11 cellular contexts compared by ENCODE assay signal in the genomic region with DNA sequence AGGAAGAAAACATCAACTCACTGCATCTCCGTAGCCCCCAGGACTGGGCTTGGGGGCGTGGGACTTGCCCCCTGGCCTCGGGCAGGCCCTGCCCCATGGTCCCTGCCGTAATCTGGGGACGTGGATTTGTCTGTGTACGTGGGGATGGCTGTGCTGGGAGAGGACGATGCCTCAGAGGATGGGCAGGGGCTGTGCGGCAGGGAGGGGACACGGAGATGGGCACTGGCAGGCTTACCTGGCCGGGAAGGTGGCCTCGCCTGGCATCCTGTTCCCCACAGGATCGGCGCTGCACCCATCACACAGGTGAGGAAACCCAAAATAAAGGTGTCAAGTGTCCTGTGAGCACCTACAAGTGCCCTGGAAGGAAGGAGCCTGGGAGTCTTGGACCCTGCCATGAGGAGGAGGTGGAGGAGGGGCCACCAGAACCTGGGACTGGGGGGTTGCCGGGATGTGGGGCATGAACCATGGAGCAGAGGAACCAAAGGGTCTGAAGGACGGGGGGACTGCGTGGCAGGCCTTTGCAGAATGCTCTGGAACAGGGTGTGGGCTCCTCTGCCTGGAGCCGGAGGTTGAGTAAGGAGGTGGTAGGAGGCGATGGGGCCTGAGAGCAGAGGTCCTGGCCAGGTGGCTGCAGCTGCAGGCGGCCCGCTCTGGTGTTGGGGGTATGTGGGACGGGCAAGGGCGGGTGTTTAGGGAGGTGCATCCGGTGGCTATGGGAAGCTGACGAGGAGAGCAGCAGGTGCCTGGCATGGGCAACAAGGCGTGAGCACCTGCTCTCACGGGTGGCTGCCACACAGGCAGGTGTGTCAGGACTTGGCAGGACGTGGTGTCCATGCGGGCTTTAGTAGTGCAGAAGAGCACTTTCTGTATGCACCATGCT. TPM values are rescaled to one million over a fixed set of nuclear protein-coding genes. Genes with fewer than 3 reads are reported as not detected.
DNase-seq lines count a peak whose midpoint lies in the region; ATAC-seq and TF ChIP-seq lines count a peak whose summit lies in the region.
"Had no signal": no experiment of that assay in that cellular context is flagged by ENCODE, and none has a peak within 500 bp of the region (broad histone marks: within the 10 kb centered on the region; RNA-seq: fewer than 3 reads in every experiment).

No MANE protein-coding gene starts in this region.

- intact Hi-C loops in lower lobe of right lung (cut with DNase I) (no loop called here), transverse colon (cut with DNase I; ENCODE audit: low total_unique reads) (no loop called here)

- 79 to 81% methylated on average over 3 to 28 of the region's 28 CpGs for WGBS in transverse colon (ENCODE audit: low coverage in 1 of 2), 2 donors

- H3K4me2 ChIP-seq in MM.1S (ENCODE audit: low read depth, low read length): no peak overlapping the region

- no peaks in the 10 kb centered on the region for H4K20me1 ChIP-seq in MM.1S (ENCODE audit: insufficient read depth, low read length)

- H3K79me2 ChIP-seq in MM.1S (ENCODE audit: low read length): no peaks in the 10 kb centered on the region

- TF ChIP-seq POLR2A in transverse colon (IDR thresholded peaks at IDR 0.05): no peak

- peak in 1 of 2 donors; percentile 14 for ATAC-seq in lower lobe of right lung
- ATAC-seq: Panc1 had no signal

- TF ChIP-seq CTCF in MM.1S (IDR thresholded peaks at IDR 0.05; ENCODE audit: low read length) (no peak), lower lobe of right lung (IDR thresholded peaks at IDR 0.05) (no peak), transverse colon (IDR thresholded peaks at IDR 0.05) (no peak), GM10248 (IDR thresholded peaks at IDR 0.05; ENCODE audit: control extremely low read depth, extremely low read depth, low read depth, missing control alignments) (no peak)

- H3K4me1 ChIP-seq in MM.1S (ENCODE audit: low read length) (no peaks in the 10 kb centered on the region), lower lobe of right lung (no peaks in the 10 kb centered on the region), transverse colon (no peaks in the 10 kb centered on the region)
- H3K4me1 ChIP-seq: Caco-2 had no signal

- peaks cover 58% of the 10 kb centered on the region for H3K27me3 ChIP-seq in MM.1S (replicated peaks; ENCODE audit: insufficient read depth, low read length)
- H3K27me3 ChIP-seq in lower lobe of right lung (ENCODE audit: low read depth): peaks cover 6% of the 10 kb centered on the region
- no peaks in the 10 kb centered on the region for H3K27me3 ChIP-seq in transverse colon
- H3K27me3 ChIP-seq: MG63 had no signal

- CTCF ChIA-PET in GM10248 (lab: Yijun Ruan, JAX): no interaction called here

- TF ChIP-seq EP300 in transverse colon (IDR thresholded peaks at IDR 0.05; ENCODE audit: low read depth): no peak

- in situ Hi-C loops in transverse colon (cut with MboI; ENCODE audit: low pct_ligation_motif_present in 1 of 4, low pct_unique_long_range_greater_than_20kb in 1 of 4, low sequenced_read_pairs in 3 of 4): no loop called here

- H3K27ac ChIP-seq in MM.1S (ENCODE audit: low read length) (no peak overlapping the region), lower lobe of right lung (no peak overlapping the region), transverse colon (peak overlapping the region in 2 of 4 donors; percentile 8 to 28)

- peaks cover 9% of the 10 kb centered on the region; the same call in 1 of the 2 replicates for H3F3A ChIP-seq in MM.1S (ENCODE audit: insufficient read depth, low read length)

- POLR2A ChIA-PET in GM10248 (lab: Yijun Ruan, JAX): no interaction called here

- H2AFZ ChIP-seq in MM.1S (ENCODE audit: low read length): 0 out of 2 replicates have a peak overlapping the region, but pooled peaks have one; percentile 9

- H3K36me3 ChIP-seq in MM.1S (replicated peaks; ENCODE audit: insufficient read depth, low read length) (no peaks in the 10 kb centered on the region), lower lobe of right lung (no peaks in the 10 kb centered on the region), transverse colon (no peaks in the 10 kb centered on the region)
- H3K36me3 ChIP-seq: MG63 had no signal

- H3K4me3 ChIP-seq in MM.1S (ENCODE audit: low read length) (no peak overlapping the region), lower lobe of right lung (no peak overlapping the region), transverse colon (no peak overlapping the region)
- H3K4me3 ChIP-seq: MG63 had no signal

- peak; percentile 56 for DNase-seq in DMS153 treated with DMSO at 0.1 percent for 48 hours (lab: John Stamatoyannopoulos, UW; ENCODE audit: unreplicated experiment)
- no peak for DNase-seq in MM.1S
- peak; percentile 95 for DNase-seq in RPMI8226
- peak; percentile 45 for DNase-seq in lower lobe of right lung
- no peak for DNase-seq in transverse colon
- DNase-seq in T1000 (lab: John Stamatoyannopoulos, UW): no peak
- no peak for DNase-seq in DMS 273 treated with DMSO at 0.1 percent for 48 hours (lab: John Stamatoyannopoulos, UW)
- DNase-seq in GM10248 (ENCODE audit: extremely low spot score): no peak
- DNase-seq: MG63 had no signal

- H3K9me3 ChIP-seq in MM.1S (replicated peaks; ENCODE audit: insufficient read depth, low read length): no peaks in the 10 kb centered on the region; the same call in 1 of the 2 replicates
- peaks cover 10% of the 10 kb centered on the region for H3K9me3 ChIP-seq in lower lobe of right lung
- H3K9me3 ChIP-seq in transverse colon: peaks cover 0 to 11% of the 10 kb centered on the region in 2 donors

- no peak overlapping the region for H3K9ac ChIP-seq in MM.1S (ENCODE audit: low read length)

- no peaks in the 10 kb centered on the region for H3K9me2 ChIP-seq in MM.1S (replicated peaks; ENCODE audit: insufficient read depth, low read length)

RNA-seq across cellular contexts. Expression of gene LRRC3, which starts 27.8 kb away (rescaled TPM):
- 4.0 TPM for total RNA-seq in lower lobe of right lung
- 1 to 10 TPM; 4.4 to 6.7 (median 5.1) TPM for total RNA-seq in transverse colon

Comparison
In these comparisons a context has a peak if more than half of its experiments do, and no peak if none do; other contexts are left out.
1. DNase-seq: peak in DMS153 treated with DMSO at 0.1 percent for 48 hours (single experiment), RPMI8226 (single experiment) and lower lobe of right lung (single experiment); none in MM.1S (single experiment), transverse colon (single experiment), T1000 (single experiment), DMS 273 treated with DMSO at 0.1 percent for 48 hours (single experiment) and GM10248 (single experiment).